Comparison of ENCODE assay signal across 9 cellular contexts in the genomic region with DNA sequence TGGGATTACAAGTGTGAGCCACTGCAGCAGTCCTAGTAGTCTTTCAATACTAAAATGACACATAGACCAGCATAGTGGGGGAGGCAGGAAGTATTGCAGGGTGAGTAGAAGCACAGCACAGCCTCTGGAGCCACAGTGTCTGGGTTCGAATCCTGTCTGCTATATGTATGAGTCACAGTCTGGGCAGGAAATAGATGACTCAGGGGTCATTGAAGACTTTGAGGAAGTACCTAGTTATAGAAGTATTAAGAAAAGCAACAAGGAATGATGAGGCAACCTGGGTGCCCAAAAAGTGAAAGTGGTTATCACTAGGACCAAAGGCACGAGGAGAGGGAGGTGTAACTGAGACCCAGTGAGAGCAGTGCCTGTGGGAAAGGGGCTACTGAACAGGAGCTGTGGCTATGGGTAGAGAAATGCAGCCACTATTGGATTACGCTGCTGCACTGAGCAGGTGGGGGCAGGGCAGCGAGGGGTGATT.
DNase-seq lines count a peak whose midpoint lies in the region; ATAC-seq and TF ChIP-seq lines count a peak whose summit lies in the region.
"Had no signal": no experiment of that assay in that cellular context is flagged by ENCODE, and none has a peak within 500 bp of the region (broad histone marks: within the 10 kb centered on the region; RNA-seq: fewer than 3 reads in every experiment).

No MANE protein-coding gene starts in this region.

- TF ChIP-seq CTCF in OCI-LY3 (IDR thresholded peaks at IDR 0.05; ENCODE audit: low read depth, low read length) (no peak), endodermal cell (conservative IDR thresholded peaks at IDR 0.05) (no peak), upper lobe of right lung (IDR thresholded peaks at IDR 0.05) (no peak)

- H3K27ac Mint-ChIP-seq in endodermal cell = peak overlapping the region; percentile 20

- H3K9me3 Mint-ChIP-seq in endodermal cell = no peaks in the 10 kb centered on the region

- 85% methylated on average over 4 of the region's 4 CpGs; no CpG with 5 or more reads in 1 of the 2 experiments for WGBS in endodermal cell (ENCODE audit: insufficient coverage in 1 of 2, insufficient read length in 1 of 2), 2 experiments

- peaks cover 24% of the 10 kb centered on the region for H3K27me3 ChIP-seq in OCI-LY3 (ENCODE audit: low read depth, low read length)
- no peaks in the 10 kb centered on the region for H3K27me3 ChIP-seq in endodermal cell (ENCODE audit: control insufficient read depth, insufficient read depth, low read length, poor library complexity, severe bottlenecking)
- no peaks in the 10 kb centered on the region for H3K27me3 ChIP-seq in upper lobe of right lung

- H3K36me3 ChIP-seq in OCI-LY3 (replicated peaks; ENCODE audit: low read depth, low read length) (no peaks in the 10 kb centered on the region), endodermal cell (ENCODE audit: control insufficient read depth, insufficient read depth, low read length) (no peaks in the 10 kb centered on the region), upper lobe of right lung (no peaks in the 10 kb centered on the region)

- H3K9me3 ChIP-seq in OCI-LY3 (ENCODE audit: insufficient read depth, low read length) (no peaks in the 10 kb centered on the region), endodermal cell (ENCODE audit: control insufficient read depth, low read length) (no peaks in the 10 kb centered on the region), upper lobe of right lung (no peaks in the 10 kb centered on the region)

- DNase-seq in stimulated activated CD4-positive, alpha-beta T cell treated with anti-CD3 and anti-CD28 coated beads, Interleukin-15, amount 100 ng/mL, for 24 hours = peak; percentile 7
- no peak for DNase-seq in stimulated activated CD4-positive, alpha-beta T cell treated with anti-CD3 and anti-CD28 coated beads, Interleukin-4, amount 100 ng/mL, for 4 hours
- DNase-seq in endodermal cell = no peak
- DNase-seq in upper lobe of right lung = no peak
- DNase-seq in G401 (ENCODE audit: low spot score) = no peak
- no peak for DNase-seq in OCI-M2 (lab: John Stamatoyannopoulos, UW; ENCODE audit: unreplicated experiment)
- no peak for DNase-seq in DMS153 (lab: John Stamatoyannopoulos, UW)
- DNase-seq: amniotic stem cell had no signal

- peak overlapping the region; percentile 37 for H3K4me2 ChIP-seq in OCI-LY3 (ENCODE audit: low read length)

- H3K9ac ChIP-seq in OCI-LY3 (ENCODE audit: low read length) = no peak overlapping the region
- H3K9ac ChIP-seq in endodermal cell (ENCODE audit: extremely low read depth, low read length, poor library complexity, severe bottlenecking) = no peak overlapping the region

- H2AFZ ChIP-seq in OCI-LY3 (ENCODE audit: low read depth, low read length) = no peak overlapping the region

- H3K27ac ChIP-seq in OCI-LY3 (ENCODE audit: low read length) (no peak overlapping the region), endodermal cell (ENCODE audit: low read depth, low read length) (no peak overlapping the region), upper lobe of right lung (no peak overlapping the region)

- H4K20me1 ChIP-seq in OCI-LY3 (ENCODE audit: insufficient read depth, low read length) = no peaks in the 10 kb centered on the region

- H3K4me3 Mint-ChIP-seq in endodermal cell = no peak overlapping the region

- peaks cover 8% of the 10 kb centered on the region; the same call in 1 of the 2 replicates for H3K4me1 ChIP-seq in OCI-LY3 (ENCODE audit: low read length)
- H3K4me1 ChIP-seq in endodermal cell (ENCODE audit: control insufficient read depth, insufficient read depth, low read length) = no peaks in the 10 kb centered on the region
- H3K4me1 ChIP-seq in upper lobe of right lung = no peaks in the 10 kb centered on the region

- no peaks in the 10 kb centered on the region for H3K79me2 ChIP-seq in OCI-LY3 (ENCODE audit: low read length)

- in situ Hi-C loops in G401 (cut with HindIII; ENCODE audit: low sequenced_read_pairs) = no loop called here

- peak overlapping the region; percentile 46 for H3K4me3 ChIP-seq in OCI-LY3 (ENCODE audit: low read length)
- H3K4me3 ChIP-seq in endodermal cell (ENCODE audit: low read length) = no peak overlapping the region
- no peak overlapping the region for H3K4me3 ChIP-seq in upper lobe of right lung

- peaks cover 5% of the 10 kb centered on the region for H3K4me1 Mint-ChIP-seq in endodermal cell

- H3K27me3 Mint-ChIP-seq in endodermal cell (ENCODE audit: insufficient read depth) = no peaks in the 10 kb centered on the region

- intact Hi-C loops in upper lobe of right lung (cut with DNase I) = no loop called here

- H3K36me3 Mint-ChIP-seq in endodermal cell (ENCODE audit: low read depth) = no peaks in the 10 kb centered on the region

- peak; percentile 75 for ATAC-seq in upper lobe of right lung
